In genomic region chr1:90732136-90732535, GRCh38 we compare ENCODE assay signal across 21 cellular contexts. TPM values are rescaled to one million over a fixed set of nuclear protein-coding genes. Genes with fewer than 3 reads are reported as not detected.
DNase-seq lines count a peak whose midpoint lies in the region; ATAC-seq and TF ChIP-seq lines count a peak whose summit lies in the region.
"Had no signal": no experiment of that assay in that cellular context is flagged by ENCODE, and none has a peak within 500 bp of the region (broad histone marks: within the 10 kb centered on the region; RNA-seq: fewer than 3 reads in every experiment).

No MANE protein-coding gene starts in this region.

- in situ Hi-C loops in G401 (cut with HindIII; ENCODE audit: low sequenced_read_pairs) (no loop called here), gastrocnemius medialis (cut with MboI; ENCODE audit: low sequenced_read_pairs in 4 of 4) (no loop called here)

- DNase-seq in G401 (ENCODE audit: low spot score) (peak; percentile 80), NCI-H1694 (lab: John Stamatoyannopoulos, UW) (peak; percentile 31), islet precursor cell (peak; percentile 2), gastrocnemius medialis (no peak), activated gamma-delta T cell (lab: John Stamatoyannopoulos, UW) (no peak), AG08395 (ENCODE audit: low spot score) (no peak)
- DNase-seq: Caco-2; CD4-positive, CD25-positive, alpha-beta regulatory T cell; CD8-positive, alpha-beta T cell; DMS153; DND-41; GDM1; HFFc6 had no signal

- no peaks in the 10 kb centered on the region for H3K9me3 ChIP-seq in gastrocnemius medialis
- H3K9me3 ChIP-seq: Caco-2, HAP-1 had no signal

- peak overlapping the region; percentile 84; the same call in 1 of the 2 replicates for H3K27ac ChIP-seq in VCaP
- no peak overlapping the region for H3K27ac ChIP-seq in gastrocnemius medialis
- H3K27ac ChIP-seq: BLaER1, C4-2B had no signal

- H3K27me3 ChIP-seq in gastrocnemius medialis, result peaks cover 58 to 82% (median 74%) of the 10 kb centered on the region in 3 donors

- H3K4me1 ChIP-seq in gastrocnemius medialis, result peaks cover 0 to 8% of the 10 kb centered on the region in 2 donors
- H3K4me1 ChIP-seq: Caco-2 had no signal

- no peak for TF ChIP-seq CTCF in VCaP (conservative IDR thresholded peaks at IDR 0.05)
- TF ChIP-seq CTCF in gastrocnemius medialis (IDR thresholded peaks at IDR 0.05 in 4 of 5, conservative IDR thresholded peaks at IDR 0.05 in 1 of 5), result no peak

- no peak for ATAC-seq in gastrocnemius medialis
- ATAC-seq: CD8-positive, alpha-beta T cell; GM12878; GM23338 had no signal

- H3K36me3 ChIP-seq in gastrocnemius medialis, result no peaks in the 10 kb centered on the region
- H3K36me3 ChIP-seq: BLaER1, HAP-1 had no signal

- no peak for TF ChIP-seq POLR2A in gastrocnemius medialis (IDR thresholded peaks at IDR 0.05)

- intact Hi-C loops in gastrocnemius medialis (cut with DNase I; ENCODE audit: low total_unique reads), result no loop called here

- no peak overlapping the region for H3K4me3 ChIP-seq in gastrocnemius medialis
- H3K4me3 ChIP-seq: BLaER1, GM12878, GM23338, HAP-1 had no signal

RNA-seq across cellular contexts. Expression of gene BARHL2, which starts 15.0 kb away (rescaled TPM):
- total RNA-seq in G401 (2014; rRNA removed; shearing (Covaris generic)), result 0.06 and 0.07 TPM in 2 replicates
- not detected for total RNA-seq in gastrocnemius medialis
- total RNA-seq: A172; B cell; Caco-2; CD4-positive, CD25-positive, alpha-beta regulatory T cell; CD8-positive, alpha-beta T cell; GM12878; GM23338; HFFc6 had no signal

Comparison
In these comparisons a context has a peak if more than half of its experiments do, and no peak if none do; other contexts are left out.
1. DNase-seq: peak in G401 (single experiment), NCI-H1694 (single experiment) and islet precursor cell (single experiment); none in gastrocnemius medialis (0 of 2), activated gamma-delta T cell (single experiment) and AG08395 (single experiment).